Comparison of ENCODE assay signal across 8 cellular contexts in genomic region chr12:67069451-67070306, GRCh38.
DNase-seq lines count a peak whose midpoint lies in the region; ATAC-seq and TF ChIP-seq lines count a peak whose summit lies in the region.

No MANE protein-coding gene starts in this region.

- TF ChIP-seq RAD21 in liver (IDR thresholded peaks at IDR 0.05), result no peak

- H3K36me3 Mint-ChIP-seq in T-helper 17 cell (ENCODE audit: low read depth), result peaks cover 2% of the 10 kb centered on the region

- peaks cover 59% of the 10 kb centered on the region for H3K27me3 Mint-ChIP-seq in T-helper 17 cell

- H3K4me3 Mint-ChIP-seq in T-helper 17 cell, result peak overlapping the region; percentile 96

- H3K4me3 ChIP-seq in liver (ENCODE audit: low read depth in 1 of 3, low read length in 3 of 3), result peak overlapping the region; percentile 23 to 70 (median 33)

- no peak for TF ChIP-seq CTCF in liver (IDR thresholded peaks at IDR 0.05; ENCODE audit: low read depth, low read length, missing input control)

- H3K4me1 Mint-ChIP-seq in T-helper 17 cell, result peaks cover 12% of the 10 kb centered on the region

- H3K36me3 ChIP-seq in liver (ENCODE audit: control insufficient read depth in 4 of 4, insufficient read depth in 3 of 4, low read depth in 1 of 4, low read length in 3 of 4), result no peaks in the 10 kb centered on the region

- peaks cover 2 to 13% (median 7%) of the 10 kb centered on the region in 4 donors for H3K4me1 ChIP-seq in liver (ENCODE audit: control insufficient read depth in 4 of 4, insufficient read depth in 4 of 4, low read length in 3 of 4)

- WGBS in liver, result 3% methylated on average over 68 of the region's 68 CpGs

- H3K27ac ChIP-seq in caudate nucleus (ENCODE audit: low read depth, low read length), result peak overlapping the region; percentile 44
- H3K27ac ChIP-seq in liver (ENCODE audit: low read depth in 1 of 2, low read length in 2 of 2), result no peak overlapping the region

- H3K27me3 ChIP-seq in liver (ENCODE audit: control insufficient read depth in 4 of 4, insufficient read depth in 4 of 4, low read length in 3 of 4), result peaks cover 0 to 25% (median 1%) of the 10 kb centered on the region in 4 donors

- DNase-seq in DMS114 treated with DMSO at 0.1 percent for 48 hours (lab: John Stamatoyannopoulos, UW; ENCODE audit: unreplicated experiment), result peak; percentile 31
- DNase-seq in HuH-7.5 (ENCODE audit: low spot score), result peak; percentile 42
- DNase-seq in T-helper 17 cell, result peak in 2 of 3 donors; percentile 13 to 36
- peak in 26 of 61 donors; percentile 9 to 64 (median 32) for DNase-seq in caudate nucleus (lab: John Stamatoyannopoulos, UW)
- DNase-seq in stimulated activated CD8-positive, alpha-beta memory T cell treated with anti-CD3 and anti-CD28 coated beads, Interleukin-15, amount 100 ng/mL, for 4 hours (ENCODE audit: low read depth in 2 of 2), result peak; percentile 10 to 11
- DNase-seq in mucosa of gallbladder (ENCODE audit: low spot score), result no peak

- ATAC-seq in GM21367 (IDR thresholded peaks at IDR 0.05; ENCODE audit: unreplicated experiment), result peak; percentile 65
- ATAC-seq in T-helper 17 cell, result peak; percentile 77

- H3K27ac Mint-ChIP-seq in T-helper 17 cell, result no peak overlapping the region

- no peaks in the 10 kb centered on the region for H3K9me3 ChIP-seq in T-helper 17 cell (ENCODE audit: control insufficient read depth, low read length, poor library complexity, severe bottlenecking)
- H3K9me3 ChIP-seq in liver (ENCODE audit: control insufficient read depth in 4 of 4, low read length in 3 of 4), result no peaks in the 10 kb centered on the region

- H3K9ac ChIP-seq in liver (ENCODE audit: low read depth in 1 of 2, low read length in 2 of 2), result no peak overlapping the region

TF ChIP-seq in liver, 16 proteins besides CTCF, POLR2A, EP300 and RAD21:
- no peak for TF ChIP-seq RXRA (IDR thresholded peaks at IDR 0.05)
- TF ChIP-seq TAF1 (conservative IDR thresholded peaks at IDR 0.05), result no peak
- TF ChIP-seq JUND (IDR thresholded peaks at IDR 0.05), result no peak
- TF ChIP-seq NR2F2 (IDR thresholded peaks at IDR 0.05), result no peak
- no peak for TF ChIP-seq HNF4A (conservative IDR thresholded peaks at IDR 0.05)
- TF ChIP-seq, protein P1, sequence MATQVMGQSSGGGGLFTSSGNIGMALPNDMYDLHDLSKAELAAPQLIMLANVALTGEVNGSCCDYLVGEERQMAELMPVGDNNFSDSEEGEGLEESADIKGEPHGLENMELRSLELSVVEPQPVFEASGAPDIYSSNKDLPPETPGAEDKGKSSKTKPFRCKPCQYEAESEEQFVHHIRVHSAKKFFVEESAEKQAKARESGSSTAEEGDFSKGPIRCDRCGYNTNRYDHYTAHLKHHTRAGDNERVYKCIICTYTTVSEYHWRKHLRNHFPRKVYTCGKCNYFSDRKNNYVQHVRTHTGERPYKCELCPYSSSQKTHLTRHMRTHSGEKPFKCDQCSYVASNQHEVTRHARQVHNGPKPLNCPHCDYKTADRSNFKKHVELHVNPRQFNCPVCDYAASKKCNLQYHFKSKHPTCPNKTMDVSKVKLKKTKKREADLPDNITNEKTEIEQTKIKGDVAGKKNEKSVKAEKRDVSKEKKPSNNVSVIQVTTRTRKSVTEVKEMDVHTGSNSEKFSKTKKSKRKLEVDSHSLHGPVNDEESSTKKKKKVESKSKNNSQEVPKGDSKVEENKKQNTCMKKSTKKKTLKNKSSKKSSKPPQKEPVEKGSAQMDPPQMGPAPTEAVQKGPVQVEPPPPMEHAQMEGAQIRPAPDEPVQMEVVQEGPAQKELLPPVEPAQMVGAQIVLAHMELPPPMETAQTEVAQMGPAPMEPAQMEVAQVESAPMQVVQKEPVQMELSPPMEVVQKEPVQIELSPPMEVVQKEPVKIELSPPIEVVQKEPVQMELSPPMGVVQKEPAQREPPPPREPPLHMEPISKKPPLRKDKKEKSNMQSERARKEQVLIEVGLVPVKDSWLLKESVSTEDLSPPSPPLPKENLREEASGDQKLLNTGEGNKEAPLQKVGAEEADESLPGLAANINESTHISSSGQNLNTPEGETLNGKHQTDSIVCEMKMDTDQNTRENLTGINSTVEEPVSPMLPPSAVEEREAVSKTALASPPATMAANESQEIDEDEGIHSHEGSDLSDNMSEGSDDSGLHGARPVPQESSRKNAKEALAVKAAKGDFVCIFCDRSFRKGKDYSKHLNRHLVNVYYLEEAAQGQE (IDR thresholded peaks at IDR 0.05), result no peak
- no peak for TF ChIP-seq FOXA1 (IDR thresholded peaks at IDR 0.05)
- no peak for TF ChIP-seq SP1 (IDR thresholded peaks at IDR 0.05)
TF ChIP-seq in liver: peak in this region for 0.
